In the genomic region with DNA sequence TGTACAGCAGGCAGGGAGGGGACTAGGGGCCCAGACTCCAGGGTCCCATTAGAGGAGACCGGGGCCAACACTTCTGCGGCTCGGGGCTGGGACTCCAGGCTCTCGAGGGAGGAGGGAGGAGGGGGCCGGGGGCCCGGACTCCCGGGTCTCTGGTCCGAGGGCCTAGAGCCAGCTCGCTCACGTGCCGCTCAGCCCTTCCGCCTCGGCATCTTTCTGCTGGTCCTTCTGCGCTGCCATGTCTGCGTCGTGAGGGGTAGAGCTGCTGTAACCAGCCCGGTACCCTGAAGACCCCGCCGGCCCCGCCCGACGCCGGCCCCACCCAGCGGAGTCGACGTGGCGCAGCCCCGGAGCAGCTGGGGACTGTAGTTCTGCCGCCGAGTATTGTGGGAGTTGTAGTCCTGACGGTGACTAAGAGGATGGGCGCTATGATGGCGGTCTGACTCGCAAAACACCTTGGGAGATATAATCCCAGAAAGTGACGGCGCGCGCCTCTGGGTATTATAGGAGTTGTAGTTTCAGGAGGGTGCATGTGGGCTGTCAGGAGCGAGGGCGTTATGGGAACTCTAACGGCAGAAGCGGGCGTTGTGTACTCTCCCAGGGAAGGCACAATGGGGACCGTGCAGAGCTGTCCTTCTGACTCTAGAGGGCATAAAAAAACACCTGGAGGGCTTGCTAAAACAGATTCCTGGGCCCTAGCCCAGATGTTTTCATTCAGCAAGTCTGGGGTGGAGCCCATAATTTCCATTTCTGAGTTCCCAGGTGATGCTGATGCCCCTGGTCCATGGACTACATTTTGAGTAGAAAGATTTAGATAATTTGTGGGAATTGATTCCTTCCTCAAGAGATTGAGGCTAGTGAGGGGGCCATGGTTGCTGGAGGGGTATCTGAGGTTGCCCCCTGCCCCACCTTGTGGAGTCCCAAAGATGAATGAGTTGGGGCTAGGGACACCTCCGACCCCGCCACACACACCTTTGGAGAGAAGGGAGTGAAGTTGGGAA, we compare ENCODE assay signal across 8 cellular contexts. TPM values are rescaled to one million over a fixed set of nuclear protein-coding genes. Genes with fewer than 3 reads are reported as not detected.
DNase-seq lines count a peak whose midpoint lies in the region; TF ChIP-seq lines count a peak whose summit lies in the region.

Gene RABAC1 (minus strand): TSS at position 266 of the 998 bp plus-strand sequence. CDS start 29 bp downstream, at position 237.

- H3K9me3 Mint-ChIP-seq in activated naive CD4-positive, alpha-beta T cell treated with anti-CD3 and anti-CD28 coated beads, Interleukin-2, amount 10 ng/mL, durations not matched to agents 7 days and 5 days: no peaks in the 10 kb centered on the region

- no peaks in the 10 kb centered on the region for H3K27me3 ChIP-seq in suprapubic skin

- no peaks in the 10 kb centered on the region; the same call in 1 of the 2 replicates for H3K36me3 ChIP-seq in SK-N-MC (ENCODE audit: insufficient read depth, low read length)
- H3K36me3 ChIP-seq in suprapubic skin: peaks cover 10% of the 10 kb centered on the region

- TF ChIP-seq POLR2A in NB4 (IDR thresholded peaks at IDR 0.05; ENCODE audit: extremely low read depth, insufficient read length): no peak
- peak in 1 of 2 donors; percentile 33 for TF ChIP-seq POLR2A in suprapubic skin (IDR thresholded peaks at IDR 0.05)

- no peaks in the 10 kb centered on the region for H3K27me3 Mint-ChIP-seq in activated naive CD4-positive, alpha-beta T cell treated with anti-CD3 and anti-CD28 coated beads, Interleukin-2, amount 10 ng/mL, durations not matched to agents 7 days and 5 days

- CTCF ChIA-PET in HEK293T (lab: Yijun Ruan, JAX): interaction anchor here (1.0 kb wide), 1 partner anchor 76 kb away, joined by 3 read pairs; no protein-coding TSS in a partner anchor
- CTCF ChIA-PET in activated naive CD4-positive, alpha-beta T cell treated with anti-CD3 and anti-CD28 coated beads, Interleukin-2, amount 10 ng/mL, durations not matched to agents 7 days and 5 days (lab: Charles Lee): interaction anchor here (1.2 to 4.2 kb wide), 6 partner anchors 76 to 134 kb away, joined by 3 to 19 read pairs (median 4); partner anchors contain the start of gene RPS19

- TF ChIP-seq CTCF in NB4 (IDR thresholded peaks at IDR 0.05; ENCODE audit: low read depth, low read length) (no peak), suprapubic skin (IDR thresholded peaks at IDR 0.05) (no peak)

- POLR2A ChIA-PET in HEK293T (lab: Yijun Ruan, JAX): interaction anchor here (0.6 to 2.4 kb wide), 16 partner anchors 12 to 283 kb away, joined by 3 to 15 read pairs (median 4); partner anchors contain the start of genes GSK3A, RPS19 and ZNF574

- peaks cover 2% of the 10 kb centered on the region for H3K36me3 Mint-ChIP-seq in activated naive CD4-positive, alpha-beta T cell treated with anti-CD3 and anti-CD28 coated beads, Interleukin-2, amount 10 ng/mL, durations not matched to agents 7 days and 5 days

- H3K9me3 ChIP-seq in SK-N-MC (ENCODE audit: low read depth, low read length) (no peaks in the 10 kb centered on the region), suprapubic skin (no peaks in the 10 kb centered on the region)

- no peak for TF ChIP-seq EP300 in suprapubic skin (IDR thresholded peaks at IDR 0.05)

- peak within 1 kb of the TSS; percentile 47 for H3K4me3 ChIP-seq in NB4 (ENCODE audit: low read depth, low read length)
- peak within 1 kb of the TSS; percentile 91 for H3K4me3 ChIP-seq in SK-N-MC
- H3K4me3 ChIP-seq in suprapubic skin: peak within 1 kb of the TSS; percentile 90

- H3K4me1 Mint-ChIP-seq in activated naive CD4-positive, alpha-beta T cell treated with anti-CD3 and anti-CD28 coated beads, Interleukin-2, amount 10 ng/mL, durations not matched to agents 7 days and 5 days: peaks cover 27% of the 10 kb centered on the region

- 14% methylated on average over 14 of the region's 46 CpGs for WGBS in suprapubic skin

- H3K27ac ChIP-seq in SK-N-MC: peak within 1 kb of the TSS; percentile 71; the same call in 1 of the 2 replicates
- H3K27ac ChIP-seq in suprapubic skin: peak within 1 kb of the TSS; percentile 87

- H3K9ac ChIP-seq in SK-N-MC (ENCODE audit: insufficient read length): peak within 1 kb of the TSS; percentile 73

- DNase-seq in GM04503 (ENCODE audit: low read depth): peak; percentile 51
- DNase-seq in HEK293T (ENCODE audit: extremely low spot score): peak; percentile 91
- DNase-seq in NB4 (ENCODE audit: low read depth): peak; percentile 78
- DNase-seq in SK-N-MC (ENCODE audit: low read depth, low spot score): peak; percentile 52
- DNase-seq in activated naive CD4-positive, alpha-beta T cell treated with anti-CD3 and anti-CD28 coated beads, Interleukin-2, amount 10 ng/mL, durations not matched to agents 7 days and 5 days: peak; percentile 95
- peak; percentile 95 for DNase-seq in germinal center (ENCODE audit: low spot score)
- peak in 55 of 56 donors; percentile 60 to 96 (median 86) for DNase-seq in nucleus accumbens (lab: John Stamatoyannopoulos, UW)
- DNase-seq in suprapubic skin (ENCODE audit: low spot score in 2 of 2): peak; percentile 91 to 93

- H3K4me3 Mint-ChIP-seq in activated naive CD4-positive, alpha-beta T cell treated with anti-CD3 and anti-CD28 coated beads, Interleukin-2, amount 10 ng/mL, durations not matched to agents 7 days and 5 days: peak within 1 kb of the TSS; percentile 86

- peak within 1 kb of the TSS; percentile 85 for H3K27ac Mint-ChIP-seq in activated naive CD4-positive, alpha-beta T cell treated with anti-CD3 and anti-CD28 coated beads, Interleukin-2, amount 10 ng/mL, durations not matched to agents 7 days and 5 days

- peaks cover 22% of the 10 kb centered on the region for H3K4me1 ChIP-seq in suprapubic skin

TF ChIP-seq in HEK293T, 16 proteins besides CTCF, POLR2A, EP300 and RAD21:
- TF ChIP-seq L3MBTL2 (conservative IDR thresholded peaks at IDR 0.05) (peak; percentile 29; the same call in 1 of the 2 replicates), PKNOX1 (IDR thresholded peaks at IDR 0.05) (no peak)

RNA-seq across cellular contexts. Expression of gene RABAC1, which starts in this region (rescaled TPM):
- total RNA-seq in suprapubic skin: 100 to 1,000 TPM in 3 of 4 donors, 10 to 100 TPM in 1; 75.2 to 137 (median 125) TPM

Comparison
In these comparisons a context has a peak if more than half of its experiments do, and no peak if none do; other contexts are left out.
1. Peak in every context shown above with its lines: DNase-seq, H3K4me3 ChIP-seq and H3K27ac ChIP-seq.